11 cellular contexts compared by ENCODE assay signal in genomic region chr19:3990815-3991117, GRCh38. TPM values are rescaled to one million over a fixed set of nuclear protein-coding genes. Genes with fewer than 3 reads are reported as not detected.
DNase-seq lines count a peak whose midpoint lies in the region; ATAC-seq and TF ChIP-seq lines count a peak whose summit lies in the region.
"Had no signal": no experiment of that assay in that cellular context is flagged by ENCODE, and none has a peak within 500 bp of the region (broad histone marks: within the 10 kb centered on the region; RNA-seq: fewer than 3 reads in every experiment).

No MANE protein-coding gene starts in this region.

- TF ChIP-seq CTCF in GM23338 (conservative IDR thresholded peaks at IDR 0.05; ENCODE audit: low read depth in 2 of 2) (no peak), suprapubic skin (IDR thresholded peaks at IDR 0.05) (no peak), CD14-positive monocyte (IDR thresholded peaks at IDR 0.05) (no peak)

- H3K4me3 ChIP-seq in BLaER1 (no peak overlapping the region), GM23338 (no peak overlapping the region), suprapubic skin (no peak overlapping the region)

- H3K4me1 Mint-ChIP-seq in GM23338 (peaks cover 19% of the 10 kb centered on the region), naive B cell (peaks cover 18 to 37% (median 22%) of the 10 kb centered on the region in 3 donors), CD14-positive monocyte (peaks cover 26% of the 10 kb centered on the region)
- H3K4me1 Mint-ChIP-seq in activated T-helper 2 cell treated with anti-CD3 and anti-CD28 coated beads, Interferon-gamma antibody, Interleukin-2, Interleukin-4, amounts not matched to agents 10 μg/mL and 5 μg/mL and 100 μg/mL, durations not matched to agents 14 hours and 24 hours and 36 hours (ENCODE audit: low read depth) = peaks cover 16% of the 10 kb centered on the region

- no peaks in the 10 kb centered on the region for H3K36me3 ChIP-seq in BLaER1
- H3K36me3 ChIP-seq in GM23338 (ENCODE audit: insufficient read depth) = no peaks in the 10 kb centered on the region
- no peaks in the 10 kb centered on the region for H3K36me3 ChIP-seq in suprapubic skin

- intact Hi-C loops in activated T-helper 2 cell treated with anti-CD3 and anti-CD28 coated beads, Interferon-gamma antibody, Interleukin-2, Interleukin-4, amounts not matched to agents 10 μg/mL and 5 μg/mL and 100 μg/mL, durations not matched to agents 14 hours and 24 hours and 36 hours (cut with micrococcal nuclease) = loop anchor here (1.0 kb wide), 1 partner anchor 17 kb away; the partner anchor contains the start of gene PIAS4
- intact Hi-C loops in CD14-positive monocyte (cut with micrococcal nuclease) = loop anchor here in 1 of 2 donors (2.0 kb wide), 1 partner anchor 16 kb away; the partner anchor contains the start of gene PIAS4

- ATAC-seq in GM23338 = no peak
- no peak for ATAC-seq in naive B cell (ENCODE audit: low read depth in 2 of 2)

- H3K27me3 ChIP-seq in BLaER1 (no peaks in the 10 kb centered on the region), GM23338 (ENCODE audit: insufficient read depth) (peaks cover 5% of the 10 kb centered on the region; the same call in 1 of the 2 replicates), suprapubic skin (no peaks in the 10 kb centered on the region)

- peak overlapping the region; percentile 31; the same call in 1 of the 2 replicates for H3K27ac ChIP-seq in BLaER1
- no peak overlapping the region for H3K27ac ChIP-seq in GM23338 (ENCODE audit: low read depth)
- no peak overlapping the region for H3K27ac ChIP-seq in suprapubic skin

- 0 out of 2 replicates have a peak, but pooled peaks cover 3% of the 10 kb centered on the region for H3K9me2 ChIP-seq in GM23338 (ENCODE audit: insufficient read depth)

- DNase-seq in GM23338 (ENCODE audit: low spot score) (no peak), naive B cell (no peak), DMS153 treated with DMSO at 0.1 percent for 48 hours (lab: John Stamatoyannopoulos, UW; ENCODE audit: unreplicated experiment) (no peak), suprapubic skin (ENCODE audit: low spot score in 2 of 2) (no peak), CD14-positive monocyte (ENCODE audit: low spot score) (no peak), kidney tubule cell (ENCODE audit: low spot score) (no peak)
- no peak for DNase-seq in activated T-helper 2 cell treated with anti-CD3 and anti-CD28 coated beads, Interferon-gamma antibody, Interleukin-2, Interleukin-4, amounts not matched to agents 10 μg/mL and 5 μg/mL and 100 μg/mL, durations not matched to agents 14 hours and 24 hours and 36 hours (ENCODE audit: low spot score)

- H2AFZ ChIP-seq in GM23338 = peak overlapping the region; percentile 3

- H3K27me3 Mint-ChIP-seq in GM23338 (ENCODE audit: insufficient read depth, low read depth, poor library complexity) (peaks cover 19% of the 10 kb centered on the region), naive B cell (no peaks in the 10 kb centered on the region), CD14-positive monocyte (ENCODE audit: low read depth in 3 of 3) (peaks cover 2 to 8% (median 2%) of the 10 kb centered on the region in 3 donors)
- H3K27me3 Mint-ChIP-seq in activated T-helper 2 cell treated with anti-CD3 and anti-CD28 coated beads, Interferon-gamma antibody, Interleukin-2, Interleukin-4, amounts not matched to agents 10 μg/mL and 5 μg/mL and 100 μg/mL, durations not matched to agents 14 hours and 24 hours and 36 hours (ENCODE audit: low read depth) = no peaks in the 10 kb centered on the region

- H3K4me2 ChIP-seq in BLaER1 (no peak overlapping the region; the same call in 1 of the 2 replicates), GM23338 (no peak overlapping the region)

- TF ChIP-seq EP300 in suprapubic skin (IDR thresholded peaks at IDR 0.05) = no peak

- no peaks in the 10 kb centered on the region for H4K20me1 ChIP-seq in BLaER1
- H4K20me1 ChIP-seq in GM23338 (replicated peaks; ENCODE audit: insufficient read depth) = no peaks in the 10 kb centered on the region

- H3K9me3 Mint-ChIP-seq in GM23338 = peaks cover 6% of the 10 kb centered on the region; the same call in 2 of the 3 replicates
- peaks cover 3% of the 10 kb centered on the region for H3K9me3 Mint-ChIP-seq in activated T-helper 2 cell treated with anti-CD3 and anti-CD28 coated beads, Interferon-gamma antibody, Interleukin-2, Interleukin-4, amounts not matched to agents 10 μg/mL and 5 μg/mL and 100 μg/mL, durations not matched to agents 14 hours and 24 hours and 36 hours
- H3K9me3 Mint-ChIP-seq in naive B cell = no peaks in the 10 kb centered on the region
- peaks cover 0 to 10% (median 0%) of the 10 kb centered on the region in 7 donors for H3K9me3 Mint-ChIP-seq in CD14-positive monocyte
- H3K9me3 Mint-ChIP-seq: CD8-positive, alpha-beta T cell had no signal

- no peaks in the 10 kb centered on the region for H3K9me3 ChIP-seq in BLaER1
- no peaks in the 10 kb centered on the region for H3K9me3 ChIP-seq in suprapubic skin

- no peaks in the 10 kb centered on the region for H3K79me2 ChIP-seq in GM23338 (replicated peaks; ENCODE audit: insufficient read depth)

- no peak overlapping the region for H3K9ac ChIP-seq in BLaER1

- no peak for TF ChIP-seq POLR2A in suprapubic skin (IDR thresholded peaks at IDR 0.05)

- H3K4me1 ChIP-seq in BLaER1 (peaks cover 23% of the 10 kb centered on the region), GM23338 (ENCODE audit: insufficient read depth) (peaks cover 9% of the 10 kb centered on the region), suprapubic skin (peaks cover 29% of the 10 kb centered on the region)

- peaks cover 3% of the 10 kb centered on the region; the same call in 1 of the 2 replicates for H3F3A ChIP-seq in GM23338 (replicated peaks; ENCODE audit: low read depth)

- 76% methylated on average over 3 of the region's 3 CpGs for WGBS in suprapubic skin

- H3K4me3 Mint-ChIP-seq in GM23338 (peak overlapping the region; percentile 12; the same call in 1 of the 3 replicates), naive B cell (peak overlapping the region in 5 of 8 donors; percentile 6 to 80 (median 63)), CD14-positive monocyte (no peak overlapping the region)
- peak overlapping the region; percentile 46 for H3K4me3 Mint-ChIP-seq in activated T-helper 2 cell treated with anti-CD3 and anti-CD28 coated beads, Interferon-gamma antibody, Interleukin-2, Interleukin-4, amounts not matched to agents 10 μg/mL and 5 μg/mL and 100 μg/mL, durations not matched to agents 14 hours and 24 hours and 36 hours (ENCODE audit: low read depth)

- H3K36me3 Mint-ChIP-seq in GM23338 (ENCODE audit: low read depth) (no peaks in the 10 kb centered on the region), naive B cell (no peaks in the 10 kb centered on the region), CD14-positive monocyte (no peaks in the 10 kb centered on the region)
- no peaks in the 10 kb centered on the region for H3K36me3 Mint-ChIP-seq in activated T-helper 2 cell treated with anti-CD3 and anti-CD28 coated beads, Interferon-gamma antibody, Interleukin-2, Interleukin-4, amounts not matched to agents 10 μg/mL and 5 μg/mL and 100 μg/mL, durations not matched to agents 14 hours and 24 hours and 36 hours (ENCODE audit: low read depth)

- H3K27ac Mint-ChIP-seq in GM23338 = no peak overlapping the region
- H3K27ac Mint-ChIP-seq in activated T-helper 2 cell treated with anti-CD3 and anti-CD28 coated beads, Interferon-gamma antibody, Interleukin-2, Interleukin-4, amounts not matched to agents 10 μg/mL and 5 μg/mL and 100 μg/mL, durations not matched to agents 14 hours and 24 hours and 36 hours = peak overlapping the region; percentile 61
- H3K27ac Mint-ChIP-seq in naive B cell = peak overlapping the region in 3 of 6 donors; percentile 29 to 91 (median 45)
- peak overlapping the region in 2 of 7 donors; percentile 35 to 79 for H3K27ac Mint-ChIP-seq in CD14-positive monocyte

TF ChIP-seq in GM23338, 12 proteins besides CTCF, POLR2A, EP300 and RAD21 (continues in another document):
- TF ChIP-seq ZNF331 (CRISPR knock-in tag; IDR thresholded peaks at IDR 0.05; ENCODE audit: low read depth) = no peak
- TF ChIP-seq STAT1 (IDR thresholded peaks at IDR 0.05; ENCODE audit: unreplicated experiment) = no peak
- no peak for TF ChIP-seq POLR2AphosphoS5 (IDR thresholded peaks at IDR 0.05; ENCODE audit: low read depth)

RNA-seq across cellular contexts. Expression of gene EEF2, which starts 5.5 kb away (rescaled TPM):
- 2,892 and 2,987 TPM in 2 replicates for total RNA-seq in GM23338 (2014; rRNA removed; shearing (Covaris generic))
- polyA plus RNA-seq in GM23338 (2016; fragmentation: Nextera tagmentation; extraction: Ambion mirVana) = 772 and 1,028 TPM in 2 replicates
- total RNA-seq in activated T-helper 2 cell treated with anti-CD3 and anti-CD28 coated beads, Interferon-gamma antibody, Interleukin-2, Interleukin-4, amounts not matched to agents 10 μg/mL and 5 μg/mL and 100 μg/mL, durations not matched to agents 14 hours and 24 hours and 36 hours = 2,377 and 2,451 TPM in 2 replicates
- 100 to 1,000 TPM; 315 to 696 (median 594) TPM for polyA plus RNA-seq in naive B cell (ENCODE audit: low read depth in 6 of 6)
- 1,000 to 10,000 TPM; 1,423 to 2,137 (median 2,023) TPM for total RNA-seq in suprapubic skin
- 100 to 1,000 TPM; 264 to 323 TPM for polyA plus RNA-seq in CD14-positive monocyte

RNA-seq across cellular contexts. Expression of gene PIAS4, which starts 16.8 kb away (rescaled TPM):
- total RNA-seq in GM23338 (2014; rRNA removed; shearing (Covaris generic)) = 34.1 and 48.4 TPM in 2 replicates
- 17.0 and 20.0 TPM in 2 replicates for polyA plus RNA-seq in GM23338 (2016; fragmentation: Nextera tagmentation; extraction: Ambion mirVana)
- 31.5 and 36.3 TPM in 2 replicates for total RNA-seq in activated T-helper 2 cell treated with anti-CD3 and anti-CD28 coated beads, Interferon-gamma antibody, Interleukin-2, Interleukin-4, amounts not matched to agents 10 μg/mL and 5 μg/mL and 100 μg/mL, durations not matched to agents 14 hours and 24 hours and 36 hours
- 10 to 100 TPM in 1 of 6 donors, 1 to 10 TPM in 5; 5.1 to 12.1 (median 6.1) TPM for polyA plus RNA-seq in naive B cell (ENCODE audit: low read depth in 6 of 6)
- total RNA-seq in suprapubic skin = 10 to 100 TPM; 17.1 to 28.7 (median 22.6) TPM
- polyA plus RNA-seq in CD14-positive monocyte = 1 to 10 TPM; 2.3 to 5.9 TPM

RNA-seq across cellular contexts. Expression of gene DAPK3, which starts 19.9 kb away (rescaled TPM):
- total RNA-seq in GM23338 (2014; rRNA removed; shearing (Covaris generic)) = 95.6 and 105 TPM in 2 replicates
- polyA plus RNA-seq in GM23338 (2016; fragmentation: Nextera tagmentation; extraction: Ambion mirVana) (30.7 and 32.1 TPM in 2 replicates), naive B cell (ENCODE audit: low read depth in 6 of 6) (10 to 100 TPM in 5 of 6 donors, 1 to 10 TPM in 1; 9.4 to 30.8 (median 20.2) TPM), CD14-positive monocyte (10 to 100 TPM; 13.7 to 21.8 TPM)
- 40.1 and 43.3 TPM in 2 replicates for total RNA-seq in activated T-helper 2 cell treated with anti-CD3 and anti-CD28 coated beads, Interferon-gamma antibody, Interleukin-2, Interleukin-4, amounts not matched to agents 10 μg/mL and 5 μg/mL and 100 μg/mL, durations not matched to agents 14 hours and 24 hours and 36 hours
- 10 to 100 TPM; 56.5 to 71.8 (median 61.7) TPM for total RNA-seq in suprapubic skin

RNA-seq across cellular contexts. Expression of gene NMRK2, which starts 57.9 kb away (rescaled TPM):
- total RNA-seq in GM23338 (2014; rRNA removed; shearing (Covaris generic)) = 55.9 and 57.3 TPM in 2 replicates
- polyA plus RNA-seq in GM23338 (2016; fragmentation: Nextera tagmentation; extraction: Ambion mirVana) (65.3 and 69.3 TPM in 2 replicates), naive B cell (ENCODE audit: low read depth in 6 of 6) (not detected), CD14-positive monocyte (not detected)
- not detected in 2 replicates for total RNA-seq in activated T-helper 2 cell treated with anti-CD3 and anti-CD28 coated beads, Interferon-gamma antibody, Interleukin-2, Interleukin-4, amounts not matched to agents 10 μg/mL and 5 μg/mL and 100 μg/mL, durations not matched to agents 14 hours and 24 hours and 36 hours
- total RNA-seq in suprapubic skin = not detected
- total RNA-seq: CD8-positive, alpha-beta T cell; H4; kidney epithelial cell had no signal

Comparison
In these comparisons a context has a peak if more than half of its experiments do, and no peak if none do; other contexts are left out.
1. H3K4me3 Mint-ChIP-seq: peak in GM23338 (single experiment), activated T-helper 2 cell treated with anti-CD3 and anti-CD28 coated beads, Interferon-gamma antibody, Interleukin-2, Interleukin-4, amounts not matched to agents 10 μg/mL and 5 μg/mL and 100 μg/mL, durations not matched to agents 14 hours and 24 hours and 36 hours (single experiment) and naive B cell (5 of 8); none in CD14-positive monocyte (0 of 2).